Comparison of ENCODE assay signal across 8 cellular contexts in genomic region chr1:207554823-207555222, GRCh38. TPM values are rescaled to one million over a fixed set of nuclear protein-coding genes. Genes with fewer than 3 reads are reported as not detected.
A peak's percentile ranks its signal among the peaks of the same experiment; 100 is the strongest.
DNase-seq lines count a peak whose midpoint lies in the region; ATAC-seq and TF ChIP-seq lines count a peak whose summit lies in the region.
"Not testable (repeated sequence)": the region's sequence is repeated elsewhere in the genome, so short reads cannot be mapped to it uniquely, and the experiment has no call there.
"Had no signal": no experiment of that assay in that cellular context is flagged by ENCODE, and none has a peak within 500 bp of the region (broad histone marks: within the 10 kb centered on the region; RNA-seq: fewer than 3 reads in every experiment).

No MANE protein-coding gene starts in this region.

- H3K4me3 Mint-ChIP-seq in activated CD4-positive, alpha-beta T cell treated with anti-CD3 and anti-CD28 coated beads for 36 hours; activated CD8-positive, alpha-beta memory T cell treated with anti-CD3 and anti-CD28 coated beads, Interleukin-2, amount 10 ng/mL, durations not matched to agents 7 days and 5 days; central memory CD8-positive, alpha-beta T cell; natural killer cell: not testable (repeated sequence)

- intact Hi-C loops in activated CD4-positive, alpha-beta T cell treated with anti-CD3 and anti-CD28 coated beads for 36 hours (cut with DNase I, micrococcal nuclease); natural killer cell (cut with micrococcal nuclease): not testable (repeated sequence)

- not testable (repeated sequence) for TF ChIP-seq CTCF in natural killer cell (IDR thresholded peaks at IDR 0.05)

- not testable (repeated sequence) for H3K9me3 Mint-ChIP-seq in activated CD4-positive, alpha-beta T cell treated with anti-CD3 and anti-CD28 coated beads for 36 hours (ENCODE audit: low read depth); activated CD8-positive, alpha-beta memory T cell treated with anti-CD3 and anti-CD28 coated beads, Interleukin-2, amount 10 ng/mL, durations not matched to agents 7 days and 5 days (ENCODE audit: low read depth); activated naive CD4-positive, alpha-beta T cell treated with anti-CD3 and anti-CD28 coated beads, Interleukin-2, amount 50 U/mL, for 72 hours; central memory CD8-positive, alpha-beta T cell; natural killer cell

- DNase-seq in activated CD4-positive, alpha-beta T cell treated with anti-CD3 and anti-CD28 coated beads for 36 hours; activated CD8-positive, alpha-beta memory T cell treated with anti-CD3 and anti-CD28 coated beads, Interleukin-2, amount 10 ng/mL, durations not matched to agents 7 days and 5 days; activated naive CD4-positive, alpha-beta T cell treated with anti-CD3 and anti-CD28 coated beads, Interleukin-2, amount 50 U/mL, for 72 hours (ENCODE audit: low spot score in 2 of 2); central memory CD8-positive, alpha-beta T cell (ENCODE audit: low spot score in 2 of 2); natural killer cell; stimulated activated naive CD8-positive, alpha-beta T cell treated with anti-CD3 and anti-CD28 coated beads, Interleukin-15, Interleukin-2, amounts not matched to agents 100 U/mL and 50 U/mL, for 24 hours: not testable (repeated sequence)

- not testable (repeated sequence) for H3K36me3 Mint-ChIP-seq in activated CD4-positive, alpha-beta T cell treated with anti-CD3 and anti-CD28 coated beads for 36 hours (ENCODE audit: low read depth); activated CD8-positive, alpha-beta memory T cell treated with anti-CD3 and anti-CD28 coated beads, Interleukin-2, amount 10 ng/mL, durations not matched to agents 7 days and 5 days; activated naive CD4-positive, alpha-beta T cell treated with anti-CD3 and anti-CD28 coated beads, Interleukin-2, amount 50 U/mL, for 72 hours; central memory CD8-positive, alpha-beta T cell (ENCODE audit: insufficient read depth); natural killer cell

- H3K4me1 Mint-ChIP-seq in activated CD4-positive, alpha-beta T cell treated with anti-CD3 and anti-CD28 coated beads for 36 hours; activated CD8-positive, alpha-beta memory T cell treated with anti-CD3 and anti-CD28 coated beads, Interleukin-2, amount 10 ng/mL, durations not matched to agents 7 days and 5 days; central memory CD8-positive, alpha-beta T cell; natural killer cell: not testable (repeated sequence)

- H3K27me3 Mint-ChIP-seq in activated CD4-positive, alpha-beta T cell treated with anti-CD3 and anti-CD28 coated beads for 36 hours; activated CD8-positive, alpha-beta memory T cell treated with anti-CD3 and anti-CD28 coated beads, Interleukin-2, amount 10 ng/mL, durations not matched to agents 7 days and 5 days; central memory CD8-positive, alpha-beta T cell; natural killer cell (ENCODE audit: low read depth in 2 of 2): not testable (repeated sequence)

- POLR2A ChIA-PET in activated CD4-positive, alpha-beta T cell treated with anti-CD3 and anti-CD28 coated beads for 36 hours (lab: Charles Lee) = not testable (repeated sequence)

- CTCF ChIA-PET in activated CD4-positive, alpha-beta T cell treated with anti-CD3 and anti-CD28 coated beads for 36 hours (lab: Charles Lee); activated CD8-positive, alpha-beta memory T cell treated with anti-CD3 and anti-CD28 coated beads, Interleukin-2, amount 10 ng/mL, durations not matched to agents 7 days and 5 days (lab: Charles Lee): not testable (repeated sequence)

- ATAC-seq in activated CD4-positive, alpha-beta T cell treated with anti-CD3 and anti-CD28 coated beads for 36 hours = peak; percentile 47
- ATAC-seq in activated CD8-positive, alpha-beta memory T cell treated with anti-CD3 and anti-CD28 coated beads, Interleukin-2, amount 10 ng/mL, durations not matched to agents 7 days and 5 days = peak; percentile 58
- peak; percentile 47 to 71 for ATAC-seq in activated naive CD4-positive, alpha-beta T cell treated with anti-CD3 and anti-CD28 coated beads, Interleukin-2, amount 50 U/mL, for 72 hours
- peak; percentile 49 for ATAC-seq in central memory CD8-positive, alpha-beta T cell (replicated peaks; ENCODE audit: extremely low read depth, poor library complexity, severe bottlenecking)
- peak; percentile 60 to 82 (median 68) for ATAC-seq in natural killer cell
- peak; percentile 36 for ATAC-seq in stimulated activated naive CD8-positive, alpha-beta T cell treated with anti-CD3 and anti-CD28 coated beads, Interleukin-15, Interleukin-2, amounts not matched to agents 100 U/mL and 50 U/mL, for 24 hours

- H3K27ac Mint-ChIP-seq in activated CD4-positive, alpha-beta T cell treated with anti-CD3 and anti-CD28 coated beads for 36 hours; activated CD8-positive, alpha-beta memory T cell treated with anti-CD3 and anti-CD28 coated beads, Interleukin-2, amount 10 ng/mL, durations not matched to agents 7 days and 5 days; activated naive CD4-positive, alpha-beta T cell treated with anti-CD3 and anti-CD28 coated beads, Interleukin-2, amount 50 U/mL, for 72 hours; central memory CD8-positive, alpha-beta T cell (ENCODE audit: low read depth); natural killer cell: not testable (repeated sequence)

RNA-seq across cellular contexts. Expression of gene CR1, which starts 58.9 kb away (rescaled TPM):
- under 1 TPM; 0.02 to 0.05 TPM for total RNA-seq in activated CD4-positive, alpha-beta T cell treated with anti-CD3 and anti-CD28 coated beads for 36 hours
- total RNA-seq in activated CD8-positive, alpha-beta memory T cell treated with anti-CD3 and anti-CD28 coated beads, Interleukin-2, amount 10 ng/mL, durations not matched to agents 7 days and 5 days = under 1 TPM in 1 of 2 experiments, not detected in 1; 0.18 TPM
- under 1 TPM; 0.02 to 0.08 TPM for total RNA-seq in activated naive CD4-positive, alpha-beta T cell treated with anti-CD3 and anti-CD28 coated beads, Interleukin-2, amount 50 U/mL, for 72 hours
- 10 to 100 TPM in 1 of 3 donors, 1 to 10 TPM in 2; 1.5 to 39.4 (median 2.6) TPM for total RNA-seq in natural killer cell
- total RNA-seq: Caco-2, HFFc6 had no signal
